8 cellular contexts compared by ENCODE assay signal in genomic region chr14:31510222-31510621, GRCh38. TPM values are rescaled to one million over a fixed set of nuclear protein-coding genes. Genes with fewer than 3 reads are reported as not detected.
DNase-seq lines count a peak whose midpoint lies in the region; ATAC-seq and TF ChIP-seq lines count a peak whose summit lies in the region.

No MANE protein-coding gene starts in this region.

- DNase-seq in AG04450 (ENCODE audit: low read depth, low spot score) (no peak), GM13977 (ENCODE audit: low spot score) (peak; percentile 22), NCI-H82 (lab: John Stamatoyannopoulos, UW) (peak; percentile 32), epithelial cell of proximal tubule (ENCODE audit: low read depth) (no peak), renal cortical epithelial cell (ENCODE audit: low read depth) (peak; percentile 23)

- H3K27me3 ChIP-seq in AG04450 (ENCODE audit: control insufficient read depth, insufficient read depth, low read length) = no peaks in the 10 kb centered on the region

- ATAC-seq in GM21360 (IDR thresholded peaks at IDR 0.05; ENCODE audit: unreplicated experiment) = no peak
- ATAC-seq in GM19324 (IDR thresholded peaks at IDR 0.05; ENCODE audit: low FRiP score, unreplicated experiment) = no peak
- ATAC-seq in HG03280 (IDR thresholded peaks at IDR 0.05; ENCODE audit: unreplicated experiment) = no peak

- H3K9me3 ChIP-seq in AG04450 (ENCODE audit: control insufficient read depth, insufficient read depth, low read length) = no peaks in the 10 kb centered on the region

- POLR2A ChIA-PET in AG04450 (lab: Yijun Ruan, JAX) = interaction anchor here (0.8 kb wide), 1 partner anchor 8 kb away, joined by 4 read pairs; no protein-coding TSS in a partner anchor

- no peak overlapping the region for H3K27ac ChIP-seq in AG04450 (ENCODE audit: low read depth, low read length)

- in situ Hi-C loops in GM13977 (cut with MboI; ENCODE audit: low pct_unique_long_range_greater_than_20kb, low sequenced_read_pairs, unreplicated experiment) = loop anchor here (25.0 kb wide), 1 partner anchor 752 kb away; no protein-coding TSS in a partner anchor

- peak; percentile 57 for TF ChIP-seq CTCF in AG04450 (IDR thresholded peaks at IDR 0.05; ENCODE audit: low read depth, low read length)
- peak; percentile 49 for TF ChIP-seq CTCF in GM13977 (IDR thresholded peaks at IDR 0.05; ENCODE audit: extremely low read depth, insufficient read depth, missing control alignments)
- peak; percentile 54 for TF ChIP-seq CTCF in epithelial cell of proximal tubule (conservative IDR thresholded peaks at IDR 0.05; ENCODE audit: low read depth, low read length)

- CTCF ChIA-PET in AG04450 (lab: Charles Lee) = interaction anchor here (0.7 to 1.9 kb wide), 14 partner anchors 10 to 1003 kb away, joined by 3 to 18 read pairs (median 3); partner anchors contain the start of gene GPR33

- H3K4me3 ChIP-seq in AG04450 (ENCODE audit: low read depth, low read length) (no peak overlapping the region), epithelial cell of proximal tubule (ENCODE audit: low read depth, low read length) (no peak overlapping the region)

RNA-seq across cellular contexts. Expression of gene GPR33, which starts 22.4 kb away (rescaled TPM):
- polyA plus RNA-seq in AG04450 (2011; rRNA removed) = not detected in 2 replicates
- polyA minus RNA-seq in AG04450 (2011; rRNA and poly(A)+ RNA removed) = not detected in 2 replicates
- total RNA-seq in epithelial cell of proximal tubule = not detected in 2 replicates
- not detected in 2 replicates for total RNA-seq in renal cortical epithelial cell

RNA-seq across cellular contexts. Expression of gene NUBPL, which starts 51.0 kb away (rescaled TPM):
- 7.3 and 9.3 TPM in 2 replicates for polyA plus RNA-seq in AG04450 (2011; rRNA removed)
- polyA minus RNA-seq in AG04450 (2011; rRNA and poly(A)+ RNA removed) = 4.3 and 8.8 TPM in 2 replicates
- total RNA-seq in epithelial cell of proximal tubule (6.3 and 8.6 TPM in 2 replicates), renal cortical epithelial cell (14.5 and 21.9 TPM in 2 replicates)

RNA-seq across cellular contexts. Expression of gene DTD2, which starts 52.9 kb away (rescaled TPM):
- 16.6 and 18.8 TPM in 2 replicates for polyA plus RNA-seq in AG04450 (2011; rRNA removed)
- polyA minus RNA-seq in AG04450 (2011; rRNA and poly(A)+ RNA removed) = 8.2 and 14.7 TPM in 2 replicates
- total RNA-seq in epithelial cell of proximal tubule (18.6 and 28.1 TPM in 2 replicates), renal cortical epithelial cell (40.5 and 49.3 TPM in 2 replicates)

Comparison
In these comparisons a context has a peak if more than half of its experiments do, and no peak if none do; other contexts are left out.
1. DNase-seq: peak in GM13977 (single experiment), NCI-H82 (single experiment) and renal cortical epithelial cell (single experiment); none in AG04450 (single experiment) and epithelial cell of proximal tubule (single experiment).
2. Peak in every context shown above with its lines, with median percentiles within 50 percentile points of each other: CTCF ChIP-seq.